ENCODE assay signal across 8 cellular contexts in genomic region chr2:28567076-28567471, GRCh38.
DNase-seq lines count a peak whose midpoint lies in the region; ATAC-seq, FAIRE-seq and TF ChIP-seq lines count a peak whose summit lies in the region.

No MANE protein-coding gene starts in this region.

- peak; percentile 22; the same call in 2 of the 3 replicates for TF ChIP-seq CTCF in H9 (conservative IDR thresholded peaks at IDR 0.05)
- TF ChIP-seq CTCF in H1 (IDR thresholded peaks at IDR 0.05; ENCODE audit: control extremely low read depth in 1 of 3, insufficient read depth in 1 of 3, low read depth in 1 of 3, low read length in 3 of 3) = no peak
- TF ChIP-seq CTCF in vagina (IDR thresholded peaks at IDR 0.05) = peak in 1 of 3 experiments; percentile 14

- CTCF ChIA-PET in H1 (lab: Charles Lee; ENCODE audit: partially characterized antibody) = interaction anchor here (0.6 to 7.0 kb wide), 29 partner anchors 9 to 863 kb away, joined by 3 to 55 read pairs (median 3); partner anchors contain the start of gene TRMT61B

- no peak for TF ChIP-seq RAD21 in H1 (IDR thresholded peaks at IDR 0.05 in 1 of 2, conservative IDR thresholded peaks at IDR 0.05 in 1 of 2; ENCODE audit: low read depth in 2 of 2, low read length in 2 of 2)

- TF ChIP-seq EP300 in H1 (IDR thresholded peaks at IDR 0.05; ENCODE audit: borderline replicate concordance in 1 of 2, low read depth in 2 of 2, low read length in 2 of 2) = no peak

- H2AFZ ChIP-seq in H9 (ENCODE audit: low read length) (peak overlapping the region; percentile 95), H1 (ENCODE audit: low read length) (peak overlapping the region; percentile 91; the same call in 1 of the 2 replicates)

- H3K27me3 ChIP-seq in BLaER1 = no peaks in the 10 kb centered on the region
- H3K27me3 ChIP-seq in H9 (ENCODE audit: insufficient read depth, low read length) = no peaks in the 10 kb centered on the region
- no peaks in the 10 kb centered on the region for H3K27me3 ChIP-seq in SJSA1 (replicated peaks)
- peaks cover 0 to 5% (median 1%) of the 10 kb centered on the region in 4 experiments; a peak in 1 of 7 replicates for H3K27me3 ChIP-seq in H1 (replicated peaks in 1 of 4; ENCODE audit: control insufficient read depth in 3 of 4, extremely low read depth in 1 of 4, insufficient read depth in 3 of 4, low read length in 3 of 4)
- H3K27me3 ChIP-seq in vagina = no peaks in the 10 kb centered on the region

- H2BK120ac ChIP-seq in H9 (ENCODE audit: low read depth, low read length, poor library complexity, severe bottlenecking) = no peak overlapping the region
- H2BK120ac ChIP-seq in H1 (replicated peaks; ENCODE audit: low read depth, low read length) = no peak overlapping the region

- H3K23me2 ChIP-seq in H9 (ENCODE audit: insufficient read length, low read depth, low read length, poor library complexity, severe bottlenecking) = peaks cover 6% of the 10 kb centered on the region
- no peaks in the 10 kb centered on the region; the same call in 1 of the 2 replicates for H3K23me2 ChIP-seq in H1 (ENCODE audit: low read depth, low read length)

- H3K36me3 ChIP-seq in BLaER1 (no peaks in the 10 kb centered on the region), SJSA1 (no peaks in the 10 kb centered on the region), H1 (ENCODE audit: control insufficient read depth in 2 of 4, insufficient read depth in 4 of 4, low read length in 3 of 4) (no peaks in the 10 kb centered on the region), vagina (no peaks in the 10 kb centered on the region)

- H3K4me1 ChIP-seq in BLaER1 (peaks cover 10% of the 10 kb centered on the region), H9 (ENCODE audit: insufficient read depth, low read length) (no peaks in the 10 kb centered on the region; the same call in 1 of the 2 replicates), SJSA1 (replicated peaks) (peaks cover 20% of the 10 kb centered on the region), H1 (replicated peaks in 1 of 4; ENCODE audit: control insufficient read depth in 3 of 4, insufficient read depth in 4 of 4, low read length in 3 of 4) (no peaks in the 10 kb centered on the region; a peak in 1 of 7 replicates), vagina (peaks cover 19% of the 10 kb centered on the region)

- intact Hi-C loops in vagina (cut with DNase I) = loop anchor here (5.0 kb wide), 1 partner anchor 185 kb away; the partner anchor contains the start of gene PPP1CB

- no peak overlapping the region for H3K56ac ChIP-seq in H9 (ENCODE audit: insufficient read length, low read depth, low read length)
- H3K56ac ChIP-seq in H1 (replicated peaks; ENCODE audit: insufficient read length, low read depth, low read length) = no peak overlapping the region

- no peak overlapping the region for H3K18ac ChIP-seq in H9 (ENCODE audit: insufficient read length, low read depth, low read length)
- H3K18ac ChIP-seq in H1 (ENCODE audit: extremely low read depth, low read length) = peak overlapping the region; percentile 90

- H3K36me3 Mint-ChIP-seq in H9 (ENCODE audit: insufficient read depth in 1 of 3, low read depth in 3 of 3) = no peaks in the 10 kb centered on the region

- H2BK12ac ChIP-seq in H9 (ENCODE audit: insufficient read length, low read depth, low read length) = no peak overlapping the region
- H2BK12ac ChIP-seq in H1 (ENCODE audit: low read depth, low read length) = no peak overlapping the region

- H2AK5ac ChIP-seq in H9 (ENCODE audit: insufficient read length, low read length) = no peak overlapping the region
- no peak overlapping the region for H2AK5ac ChIP-seq in H1 (ENCODE audit: low read depth, low read length)

- H3K27me3 Mint-ChIP-seq in H9 (ENCODE audit: low read depth) = peaks cover 23% of the 10 kb centered on the region

- H2BK15ac ChIP-seq in H9 (ENCODE audit: low read depth, low read length) (no peak overlapping the region), H1 (ENCODE audit: low read length) (no peak overlapping the region)

- H3T11ph ChIP-seq in H9 (ENCODE audit: low read length) = no peak overlapping the region

- ATAC-seq in HG03521 (IDR thresholded peaks at IDR 0.05; ENCODE audit: unreplicated experiment) = no peak

- no peak for FAIRE-seq in H1 (lab: Jason Lieb, UNC)

- peak overlapping the region; percentile 92 for H3K14ac ChIP-seq in H9 (ENCODE audit: insufficient read depth, low read length)
- no peak overlapping the region for H3K14ac ChIP-seq in H1 (ENCODE audit: insufficient read length)

- H3K4me3 ChIP-seq in BLaER1 (peak overlapping the region; percentile 70), SJSA1 (peak overlapping the region; percentile 40), H1 (ENCODE audit: extremely low read depth in 1 of 4, insufficient read depth in 2 of 4, low read depth in 3 of 4, low read length in 4 of 4) (peak overlapping the region; percentile 33 to 72 (median 68)), vagina (peak overlapping the region; percentile 57 to 59)

- H3K79me1 ChIP-seq in H9 (ENCODE audit: insufficient read depth, low read depth, low read length, poor library complexity, severe bottlenecking) (no peaks in the 10 kb centered on the region), H1 (ENCODE audit: low read depth, low read length) (no peaks in the 10 kb centered on the region)

- H3K27ac ChIP-seq in BLaER1 = 0 out of 2 replicates have a peak overlapping the region, but pooled peaks have one; percentile 46
- H3K27ac ChIP-seq in H9 (ENCODE audit: insufficient read length, low read depth, low read length) = no peak overlapping the region
- peak overlapping the region; percentile 53 for H3K27ac ChIP-seq in SJSA1
- H3K27ac ChIP-seq in H1 (ENCODE audit: low read depth, low read length) = no peak overlapping the region
- peak overlapping the region; percentile 79 for H3K27ac ChIP-seq in vagina

- no peaks in the 10 kb centered on the region; a peak in 3 of 5 replicates for H3K9me3 Mint-ChIP-seq in H9

- TF ChIP-seq POLR2A in H1 (IDR thresholded peaks at IDR 0.05; ENCODE audit: control extremely low read depth in 1 of 2, low read depth in 2 of 2, low read length in 2 of 2) (no peak), vagina (IDR thresholded peaks at IDR 0.05) (no peak)

- H3K27ac Mint-ChIP-seq in H9 = no peak overlapping the region

- peak overlapping the region; percentile 90 for H3K4me2 ChIP-seq in BLaER1
- H3K4me2 ChIP-seq in H9 (ENCODE audit: insufficient read depth, insufficient read length, low read length) = peak overlapping the region; percentile 78
- H3K4me2 ChIP-seq in H1 (ENCODE audit: insufficient read depth in 1 of 2, low read depth in 2 of 2, low read length in 2 of 2) = peak overlapping the region; percentile 50 to 83

- no peak overlapping the region for H4K91ac ChIP-seq in H9 (ENCODE audit: insufficient read length, low read depth, low read length)
- H4K91ac ChIP-seq in H1 (replicated peaks; ENCODE audit: insufficient read length, low read length) = no peak overlapping the region

- H3K23ac ChIP-seq in H9 (ENCODE audit: insufficient read length, low read depth, low read length) = no peak overlapping the region
- no peak overlapping the region for H3K23ac ChIP-seq in H1 (ENCODE audit: insufficient read length)

- no peak overlapping the region for H4K5ac ChIP-seq in H9 (ENCODE audit: insufficient read length, low read depth, low read length)
- H4K5ac ChIP-seq in H1 (ENCODE audit: insufficient read length, low read depth, low read length) = no peak overlapping the region

- no peak overlapping the region for H4K8ac ChIP-seq in H9 (replicated peaks; ENCODE audit: insufficient read length, low read depth, low read length)
- H4K8ac ChIP-seq in H1 (ENCODE audit: extremely low read depth, insufficient read depth, low read length) = no peak overlapping the region

- H3K4me1 Mint-ChIP-seq in H9 = peaks cover 6 to 7% of the 10 kb centered on the region in 2 experiments

- no peaks in the 10 kb centered on the region for H3K79me2 ChIP-seq in H9 (ENCODE audit: insufficient read depth, low read length)
- H3K79me2 ChIP-seq in H1 (ENCODE audit: control insufficient read depth in 1 of 2, insufficient read depth in 2 of 2, low read length in 2 of 2) = no peaks in the 10 kb centered on the region

- DNase-seq in H9 = peak; percentile 44
- no peak for DNase-seq in SJSA1 (ENCODE audit: low read depth in 1 of 2, low spot score in 2 of 2)
- peak in 1 of 2 experiments; percentile 54 for DNase-seq in H1 (ENCODE audit: low read depth in 1 of 2, low spot score in 2 of 2)
- peak; percentile 62 for DNase-seq in myocyte (ENCODE audit: low read depth)
- DNase-seq in vagina (ENCODE audit: extremely low spot score in 2 of 2) = no peak
- no peak for DNase-seq in A172 (ENCODE audit: low spot score)

- no peaks in the 10 kb centered on the region for H3K9me3 ChIP-seq in BLaER1
- no peaks in the 10 kb centered on the region for H3K9me3 ChIP-seq in H9 (ENCODE audit: control insufficient read depth, low read depth, low read length)
- H3K9me3 ChIP-seq in SJSA1 (replicated peaks) = no peaks in the 10 kb centered on the region
- no peaks in the 10 kb centered on the region for H3K9me3 ChIP-seq in H1 (ENCODE audit: insufficient read depth in 2 of 2, low read depth in 1 of 2, low read length in 1 of 2)
- no peaks in the 10 kb centered on the region for H3K9me3 ChIP-seq in vagina

- H2BK5ac ChIP-seq in H9 (ENCODE audit: insufficient read length, low read length) (no peak overlapping the region), H1 (ENCODE audit: low read depth, low read length) (no peak overlapping the region)

- no CpG with 5 or more reads among the region's 13 CpGs for WGBS in H9 (ENCODE audit: extremely low coverage, insufficient read length, low lambda C conversion rate)
- 10% methylated on average over 12 of the region's 13 CpGs; no CpG with 5 or more reads in 1 of the 2 experiments for WGBS in H1 (ENCODE audit: extremely low coverage in 1 of 2, insufficient coverage in 1 of 2, insufficient read length in 1 of 2, insufficient replicate concordance in 2 of 2, low coverage in 1 of 2, low lambda C conversion rate in 2 of 2, missing lambda C conversion rate in 1 of 2), 2 experiments

- peak overlapping the region; percentile 81 to 88 for H3K4me3 Mint-ChIP-seq in H9

- peak overlapping the region; percentile 78 for H3K9ac ChIP-seq in BLaER1
- H3K9ac ChIP-seq in H9 (ENCODE audit: extremely low read depth, insufficient read length, low read length) = no peak overlapping the region
- H3K9ac ChIP-seq in H1 (replicated peaks in 1 of 4; ENCODE audit: extremely low read depth in 1 of 4, low read depth in 3 of 4, low read length in 3 of 4) = peak overlapping the region in 1 of 4 experiments; percentile 40; a peak in 2 of 7 replicates

- POLR2A ChIA-PET in H1 (lab: Charles Lee; ENCODE audit: partially characterized antibody) = interaction anchor here (0.9 to 1.1 kb wide), 3 partner anchors 10 to 185 kb away, joined by 3 to 4 read pairs (median 3); partner anchors contain the start of gene PPP1CB

- no peaks in the 10 kb centered on the region for H4K20me1 ChIP-seq in BLaER1
- no peaks in the 10 kb centered on the region for H4K20me1 ChIP-seq in H9 (ENCODE audit: control insufficient read depth, insufficient read depth, insufficient read length)
- no peaks in the 10 kb centered on the region for H4K20me1 ChIP-seq in H1 (replicated peaks in 1 of 2; ENCODE audit: control insufficient read depth in 1 of 2, insufficient read depth in 2 of 2, low read length in 2 of 2)

- no peak overlapping the region for H2BK20ac ChIP-seq in H9 (ENCODE audit: low read depth, low read length, poor library complexity, severe bottlenecking)
- H2BK20ac ChIP-seq in H1 (ENCODE audit: low read length) = 0 out of 2 replicates have a peak overlapping the region, but pooled peaks have one; percentile 61

- H3K4ac ChIP-seq in H9 (ENCODE audit: low read depth, low read length) = no peak overlapping the region
- no peak overlapping the region for H3K4ac ChIP-seq in H1 (replicated peaks; ENCODE audit: insufficient read length, low read depth, low read length)

Comparison
In these comparisons a context has a peak if more than half of its experiments do, and no peak if none do; other contexts are left out.
1. H3K27ac ChIP-seq: peak in BLaER1 (single experiment), SJSA1 (single experiment) and vagina (single experiment); none in H9 (single experiment) and H1 (single experiment).
2. DNase-seq: peak in H9 (single experiment) and myocyte (single experiment); none in SJSA1 (0 of 2), vagina (0 of 2) and A172 (single experiment).
3. Peak in every context shown above with its lines, with median percentiles within 50 percentile points of each other: H3K4me2 ChIP-seq and H3K4me3 ChIP-seq.